8 cellular contexts compared by ENCODE assay signal in the genomic region with DNA sequence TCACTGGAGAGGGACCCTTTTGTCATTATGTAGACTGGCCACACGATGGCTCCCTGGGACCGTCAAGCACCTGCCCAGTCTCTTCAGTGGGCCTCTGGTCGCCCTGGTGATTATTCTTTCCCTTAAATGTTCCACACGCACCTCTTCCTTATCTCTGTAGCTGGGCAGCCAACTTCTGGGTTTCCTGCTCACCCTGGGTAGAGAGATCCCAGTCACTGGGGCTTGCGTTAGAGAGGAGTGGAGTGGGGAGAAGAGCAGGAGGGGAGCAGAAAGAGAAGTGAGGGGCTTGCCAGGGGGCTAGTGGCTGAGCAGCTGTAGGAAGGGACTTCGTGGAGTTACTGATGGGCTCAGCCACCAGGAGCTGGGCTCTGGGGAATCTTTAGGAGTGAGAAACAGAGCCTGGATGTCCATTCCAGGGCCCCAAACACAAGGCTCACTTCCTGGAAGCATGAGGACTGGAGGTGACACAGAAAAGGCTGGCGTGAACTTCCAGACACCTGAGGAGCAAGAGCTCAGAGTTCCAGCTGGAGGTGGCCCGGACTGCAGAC.
DNase-seq lines count a peak whose midpoint lies in the region; TF ChIP-seq lines count a peak whose summit lies in the region.

No MANE protein-coding gene starts in this region.

- no peaks in the 10 kb centered on the region for H3K4me1 Mint-ChIP-seq in activated CD4-positive, alpha-beta memory T cell treated with anti-CD3 and anti-CD28 coated beads for 36 hours (ENCODE audit: low read depth)
- no peaks in the 10 kb centered on the region for H3K4me1 Mint-ChIP-seq in activated CD4-positive, alpha-beta memory T cell treated with anti-CD3 and anti-CD28 coated beads, Interleukin-2, amount 10 ng/mL, durations not matched to agents 7 days and 5 days
- H3K4me1 Mint-ChIP-seq in neural crest cell, result peaks cover 43% of the 10 kb centered on the region
- H3K4me1 Mint-ChIP-seq in immature natural killer cell, result peaks cover 0 to 2% of the 10 kb centered on the region in 2 donors

- peak; percentile 82 for TF ChIP-seq CTCF in neural crest cell (conservative IDR thresholded peaks at IDR 0.05)
- no peak for TF ChIP-seq CTCF in vagina (IDR thresholded peaks at IDR 0.05)

- H3K27ac ChIP-seq in vagina, result no peak overlapping the region

- no peaks in the 10 kb centered on the region for H3K36me3 ChIP-seq in vagina

- peaks cover 37% of the 10 kb centered on the region for H3K27me3 Mint-ChIP-seq in activated CD4-positive, alpha-beta memory T cell treated with anti-CD3 and anti-CD28 coated beads for 36 hours
- H3K27me3 Mint-ChIP-seq in activated CD4-positive, alpha-beta memory T cell treated with anti-CD3 and anti-CD28 coated beads, Interleukin-2, amount 10 ng/mL, durations not matched to agents 7 days and 5 days, result peaks cover 30% of the 10 kb centered on the region
- H3K27me3 Mint-ChIP-seq in neural crest cell (ENCODE audit: low read depth) (peaks cover 20% of the 10 kb centered on the region), immature natural killer cell (ENCODE audit: low read depth in 3 of 3) (peaks cover 1 to 4% (median 3%) of the 10 kb centered on the region in 3 donors)

- H3K4me3 ChIP-seq in vagina, result no peak overlapping the region

- no peaks in the 10 kb centered on the region for H3K27me3 ChIP-seq in vagina

- TF ChIP-seq POLR2A in vagina (IDR thresholded peaks at IDR 0.05), result no peak

- H3K9me3 ChIP-seq in vagina, result no peaks in the 10 kb centered on the region

- no peak overlapping the region for H3K4me3 Mint-ChIP-seq in activated CD4-positive, alpha-beta memory T cell treated with anti-CD3 and anti-CD28 coated beads for 36 hours
- H3K4me3 Mint-ChIP-seq in activated CD4-positive, alpha-beta memory T cell treated with anti-CD3 and anti-CD28 coated beads, Interleukin-2, amount 10 ng/mL, durations not matched to agents 7 days and 5 days, result no peak overlapping the region
- peak overlapping the region; percentile 47 for H3K4me3 Mint-ChIP-seq in neural crest cell
- H3K4me3 Mint-ChIP-seq in immature natural killer cell, result no peak overlapping the region

- H3K9me3 Mint-ChIP-seq in activated CD4-positive, alpha-beta memory T cell treated with anti-CD3 and anti-CD28 coated beads for 36 hours, result no peaks in the 10 kb centered on the region
- no peaks in the 10 kb centered on the region for H3K9me3 Mint-ChIP-seq in activated CD4-positive, alpha-beta memory T cell treated with anti-CD3 and anti-CD28 coated beads, Interleukin-2, amount 10 ng/mL, durations not matched to agents 7 days and 5 days
- peaks cover 7% of the 10 kb centered on the region for H3K9me3 Mint-ChIP-seq in neural crest cell
- peaks cover 0 to under 1% (median 0%) of the 10 kb centered on the region in 6 donors for H3K9me3 Mint-ChIP-seq in immature natural killer cell

- intact Hi-C loops in activated CD4-positive, alpha-beta memory T cell treated with anti-CD3 and anti-CD28 coated beads for 36 hours (cut with micrococcal nuclease), result no loop called here
- intact Hi-C loops in vagina (cut with DNase I), result no loop called here

- DNase-seq in activated CD4-positive, alpha-beta memory T cell treated with anti-CD3 and anti-CD28 coated beads for 36 hours, result peak; percentile 27
- DNase-seq in activated CD4-positive, alpha-beta memory T cell treated with anti-CD3 and anti-CD28 coated beads, Interleukin-2, amount 10 ng/mL, durations not matched to agents 7 days and 5 days, result no peak
- DNase-seq in Kasumi-1 (lab: John Stamatoyannopoulos, UW) (peak; percentile 24 to 38), RPMI8226 (peak; percentile 52), fibroblast of gingiva (ENCODE audit: low read depth) (peak; percentile 19), neural crest cell (ENCODE audit: low read depth, low spot score) (peak; percentile 59), immature natural killer cell (no peak), vagina (ENCODE audit: extremely low spot score in 2 of 2) (no peak)

- CTCF ChIA-PET in activated CD4-positive, alpha-beta memory T cell treated with anti-CD3 and anti-CD28 coated beads for 36 hours (lab: Charles Lee), result interaction anchor here (1.2 to 1.3 kb wide), 2 partner anchors 10 to 1851 kb away, joined by 3 read pairs; no protein-coding TSS in a partner anchor
- CTCF ChIA-PET in activated CD4-positive, alpha-beta memory T cell treated with anti-CD3 and anti-CD28 coated beads, Interleukin-2, amount 10 ng/mL, durations not matched to agents 7 days and 5 days (lab: Charles Lee), result interaction anchor here (1.5 kb wide), 1 partner anchor 62 kb away, joined by 4 read pairs; no protein-coding TSS in a partner anchor

- POLR2A ChIA-PET in activated CD4-positive, alpha-beta memory T cell treated with anti-CD3 and anti-CD28 coated beads for 36 hours (lab: Charles Lee), result no interaction called here
- POLR2A ChIA-PET in activated CD4-positive, alpha-beta memory T cell treated with anti-CD3 and anti-CD28 coated beads, Interleukin-2, amount 10 ng/mL, durations not matched to agents 7 days and 5 days (lab: Charles Lee), result no interaction called here

- no peaks in the 10 kb centered on the region for H3K36me3 Mint-ChIP-seq in activated CD4-positive, alpha-beta memory T cell treated with anti-CD3 and anti-CD28 coated beads for 36 hours
- no peaks in the 10 kb centered on the region for H3K36me3 Mint-ChIP-seq in activated CD4-positive, alpha-beta memory T cell treated with anti-CD3 and anti-CD28 coated beads, Interleukin-2, amount 10 ng/mL, durations not matched to agents 7 days and 5 days (ENCODE audit: low read depth)
- no peaks in the 10 kb centered on the region for H3K36me3 Mint-ChIP-seq in neural crest cell (ENCODE audit: low read depth)
- H3K36me3 Mint-ChIP-seq in immature natural killer cell, result peaks cover 0 to 2% (median 0%) of the 10 kb centered on the region in 3 donors

- H3K27ac Mint-ChIP-seq in activated CD4-positive, alpha-beta memory T cell treated with anti-CD3 and anti-CD28 coated beads for 36 hours, result no peak overlapping the region
- no peak overlapping the region for H3K27ac Mint-ChIP-seq in activated CD4-positive, alpha-beta memory T cell treated with anti-CD3 and anti-CD28 coated beads, Interleukin-2, amount 10 ng/mL, durations not matched to agents 7 days and 5 days
- H3K27ac Mint-ChIP-seq in neural crest cell (ENCODE audit: unreplicated experiment) (peak overlapping the region; percentile 22), immature natural killer cell (no peak overlapping the region)

- no peaks in the 10 kb centered on the region for H3K4me1 ChIP-seq in vagina

Comparison
In these comparisons a context has a peak if more than half of its experiments do, and no peak if none do; other contexts are left out.
1. DNase-seq: peak in activated CD4-positive, alpha-beta memory T cell treated with anti-CD3 and anti-CD28 coated beads for 36 hours (single experiment), Kasumi-1 (2 of 2), RPMI8226 (single experiment), fibroblast of gingiva (single experiment) and neural crest cell (single experiment); none in activated CD4-positive, alpha-beta memory T cell treated with anti-CD3 and anti-CD28 coated beads, Interleukin-2, amount 10 ng/mL, durations not matched to agents 7 days and 5 days (single experiment), immature natural killer cell (0 of 3) and vagina (0 of 2).